ENCODE assay signal across 16 cellular contexts in the genomic region with DNA sequence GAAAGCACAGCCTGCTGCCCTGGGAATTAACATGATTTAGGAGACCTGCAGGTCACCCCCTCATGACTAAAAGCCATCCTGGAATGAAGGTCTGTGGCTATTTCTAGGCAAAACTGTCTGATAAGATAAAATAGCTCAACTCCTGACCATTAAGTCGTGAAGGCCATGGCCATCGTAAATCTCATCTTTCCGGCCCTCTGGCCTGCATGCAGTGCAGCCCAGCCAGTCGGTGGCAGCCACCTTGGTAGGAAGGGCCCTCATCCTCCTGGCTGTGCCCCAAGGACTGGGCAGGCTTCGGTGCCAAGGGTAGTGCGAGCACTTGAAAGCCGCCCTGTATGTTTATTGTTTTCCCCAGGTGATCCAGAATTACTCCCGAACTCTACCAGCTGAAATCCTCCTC. TPM values are rescaled to one million over a fixed set of nuclear protein-coding genes. Genes with fewer than 3 reads are reported as not detected.
A peak's percentile ranks its signal among the peaks of the same experiment; 100 is the strongest.
DNase-seq lines count a peak whose midpoint lies in the region; ATAC-seq and TF ChIP-seq lines count a peak whose summit lies in the region.
"Had no signal": no experiment of that assay in that cellular context is flagged by ENCODE, and none has a peak within 500 bp of the region (broad histone marks: within the 10 kb centered on the region; RNA-seq: fewer than 3 reads in every experiment).

No MANE protein-coding gene starts in this region.

- no peak overlapping the region for H3K4me3 ChIP-seq in colonic mucosa
- H3K4me3 ChIP-seq: BLaER1, GM12878, HAP-1 had no signal

- DNase-seq in NCI-H2029 (lab: John Stamatoyannopoulos, UW) (peak; percentile 59), NCI-H2029 treated with DMSO at 0.1 percent for 48 hours (lab: John Stamatoyannopoulos, UW) (no peak), DMS79 treated with DMSO at 0.1 percent for 48 hours (lab: John Stamatoyannopoulos, UW) (peak; percentile 40), amniotic epithelial cell (ENCODE audit: low read depth) (peak; percentile 45), colonic mucosa (no peak), UCSD-AML1 (lab: John Stamatoyannopoulos, UW; ENCODE audit: unreplicated experiment) (no peak)
- DNase-seq: CD4-positive, alpha-beta memory T cell; DND-41; EL had no signal

- no peaks in the 10 kb centered on the region for H3K36me3 ChIP-seq in colonic mucosa
- H3K36me3 ChIP-seq: BLaER1, HAP-1 had no signal

- ATAC-seq in HG03469 (IDR thresholded peaks at IDR 0.05; ENCODE audit: unreplicated experiment), result no peak
- ATAC-seq: GM12878 had no signal

- H3K4me1 ChIP-seq in colonic mucosa, result no peaks in the 10 kb centered on the region

- H3K9ac ChIP-seq in colonic mucosa (ENCODE audit: low read depth in 2 of 2, low read length in 2 of 2), result no peak overlapping the region
- H3K9ac ChIP-seq: BLaER1 had no signal

- intact Hi-C loops in colonic mucosa (cut with DNase I), result no loop called here

- TF ChIP-seq CTCF in colonic mucosa (IDR thresholded peaks at IDR 0.05), result no peak

- H3K27ac ChIP-seq in colonic mucosa, result no peak overlapping the region
- H3K27ac ChIP-seq: 22Rv1, BLaER1 had no signal

- no peaks in the 10 kb centered on the region for H3K27me3 ChIP-seq in colonic mucosa
- H3K27me3 ChIP-seq: BLaER1 had no signal

- H3K9me3 ChIP-seq in colonic mucosa, result no peaks in the 10 kb centered on the region
- H3K9me3 ChIP-seq: BLaER1, HAP-1 had no signal

RNA-seq across cellular contexts. Expression of a gene that starts 18.2 kb away (rescaled TPM):
- 1 to 10 TPM in 1 of 2 donors, under 1 TPM in 1; 0.64 to 4.1 TPM for total RNA-seq in colonic mucosa
- total RNA-seq: H4, HT-29 had no signal

Comparison
In these comparisons a context has a peak if more than half of its experiments do, and no peak if none do; other contexts are left out.
1. DNase-seq: peak in NCI-H2029 (single experiment), DMS79 treated with DMSO at 0.1 percent for 48 hours (single experiment) and amniotic epithelial cell (single experiment); none in NCI-H2029 treated with DMSO at 0.1 percent for 48 hours (single experiment), colonic mucosa (single experiment) and UCSD-AML1 (single experiment).